In genomic region chr18:33875029-33875428, GRCh38 we compare ENCODE assay signal across 14 cellular contexts.
DNase-seq lines count a peak whose midpoint lies in the region; ATAC-seq, FAIRE-seq and TF ChIP-seq lines count a peak whose summit lies in the region.
"Had no signal": no experiment of that assay in that cellular context is flagged by ENCODE, and none has a peak within 500 bp of the region (broad histone marks: within the 10 kb centered on the region; RNA-seq: fewer than 3 reads in every experiment).

No MANE protein-coding gene starts in this region.

- H3K4me1 Mint-ChIP-seq in stimulated activated naive CD8-positive, alpha-beta T cell treated with anti-CD3 and anti-CD28 coated beads, Interleukin-15, amount 100 ng/mL, for 72 hours, result no peaks in the 10 kb centered on the region
- H3K4me1 Mint-ChIP-seq: CD8-positive, alpha-beta memory T cell had no signal

- no peak overlapping the region for H3K4me3 Mint-ChIP-seq in stimulated activated naive CD8-positive, alpha-beta T cell treated with anti-CD3 and anti-CD28 coated beads, Interleukin-15, amount 100 ng/mL, for 72 hours
- H3K4me3 Mint-ChIP-seq: CD8-positive, alpha-beta memory T cell; HFFc6 had no signal

- peaks cover 4 to 5% of the 10 kb centered on the region in 2 donors for H3K9me3 Mint-ChIP-seq in stimulated activated naive CD8-positive, alpha-beta T cell treated with anti-CD3 and anti-CD28 coated beads, Interleukin-15, amount 100 ng/mL, for 72 hours

- no peak for ATAC-seq in stimulated activated naive CD8-positive, alpha-beta T cell treated with anti-CD3 and anti-CD28 coated beads, Interleukin-15, amount 100 ng/mL, for 72 hours

- H3K27ac Mint-ChIP-seq in stimulated activated naive CD8-positive, alpha-beta T cell treated with anti-CD3 and anti-CD28 coated beads, Interleukin-15, amount 100 ng/mL, for 72 hours, result no peak overlapping the region
- H3K27ac Mint-ChIP-seq: CD8-positive, alpha-beta memory T cell; HFFc6 had no signal

- H3K27me3 Mint-ChIP-seq in stimulated activated naive CD8-positive, alpha-beta T cell treated with anti-CD3 and anti-CD28 coated beads, Interleukin-15, amount 100 ng/mL, for 72 hours, result no peaks in the 10 kb centered on the region
- H3K27me3 Mint-ChIP-seq: CD8-positive, alpha-beta memory T cell had no signal

- FAIRE-seq in D721Med (lab: Jason Lieb, UNC), result peak; percentile 77

- DNase-seq in D721Med (ENCODE audit: insufficient read length, low spot score) (no peak), NCI-H526 (lab: John Stamatoyannopoulos, UW) (peak; percentile 84 to 86), cerebellar cortex (ENCODE audit: low spot score) (peak; percentile 6), mucosa of gallbladder (ENCODE audit: low spot score) (peak; percentile 10), anterior cingulate cortex (lab: John Stamatoyannopoulos, UW) (no peak), NCI-H1417 (lab: John Stamatoyannopoulos, UW) (no peak)
- DNase-seq in stimulated activated naive CD8-positive, alpha-beta T cell treated with anti-CD3 and anti-CD28 coated beads, Interleukin-15, amount 100 ng/mL, for 72 hours, result no peak
- DNase-seq: 8988T; AML-193; Caco-2; CD8-positive, alpha-beta memory T cell; DMS53; HCEC 1CT; HFFc6 had no signal

- TF ChIP-seq CTCF in D721Med (IDR thresholded peaks at IDR 0.05; ENCODE audit: insufficient read depth, missing control alignments), result no peak

Comparison
In these comparisons a context has a peak if more than half of its experiments do, and no peak if none do; other contexts are left out.
1. DNase-seq: peak in NCI-H526 (2 of 2), cerebellar cortex (single experiment) and mucosa of gallbladder (single experiment); none in D721Med (single experiment), anterior cingulate cortex (0 of 58), NCI-H1417 (0 of 3) and stimulated activated naive CD8-positive, alpha-beta T cell treated with anti-CD3 and anti-CD28 coated beads, Interleukin-15, amount 100 ng/mL, for 72 hours (0 of 2).